In the genomic region with DNA sequence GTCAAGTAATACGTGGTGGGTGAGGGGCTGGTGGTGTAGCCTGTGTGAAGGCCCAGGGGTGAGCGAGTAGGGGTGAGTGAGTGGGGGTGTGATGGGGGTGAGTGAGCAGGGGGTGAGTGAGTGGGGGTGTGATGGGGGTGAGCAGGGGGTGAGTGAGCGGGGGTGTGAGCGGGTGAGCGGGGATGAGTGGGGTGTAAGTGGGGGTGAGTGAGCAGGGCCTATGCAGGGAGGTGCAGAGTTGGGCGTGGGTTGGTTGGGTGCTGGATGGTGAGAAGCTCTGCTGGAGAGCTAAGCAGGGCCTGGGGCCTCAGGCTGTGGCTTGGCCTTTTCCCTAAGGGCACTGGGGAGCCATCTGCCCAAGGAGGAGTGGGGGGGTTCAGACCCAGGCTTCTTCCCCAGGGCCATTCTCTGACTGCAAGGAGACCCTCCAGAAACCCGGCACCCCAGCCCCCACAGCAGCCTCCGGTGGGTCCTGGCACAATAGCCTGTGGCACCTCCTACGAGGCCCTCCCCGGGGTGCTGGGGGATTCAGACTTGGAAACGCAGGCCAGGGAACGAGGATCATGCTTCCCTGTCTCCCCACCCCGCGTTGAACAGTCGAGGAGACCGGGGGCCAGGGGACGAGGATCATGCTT, we compare ENCODE assay signal across 11 cellular contexts. TPM values are rescaled to one million over a fixed set of nuclear protein-coding genes. Genes with fewer than 3 reads are reported as not detected.
DNase-seq lines count a peak whose midpoint lies in the region; ATAC-seq and TF ChIP-seq lines count a peak whose summit lies in the region.
"Had no signal": no experiment of that assay in that cellular context is flagged by ENCODE, and none has a peak within 500 bp of the region (broad histone marks: within the 10 kb centered on the region; RNA-seq: fewer than 3 reads in every experiment).

No MANE protein-coding gene starts in this region.

- no peak for TF ChIP-seq CTCF in CD8-positive, alpha-beta T cell (IDR thresholded peaks at IDR 0.05)
- TF ChIP-seq CTCF in GM10266 (IDR thresholded peaks at IDR 0.05; ENCODE audit: control insufficient read depth, insufficient read depth, low read depth, missing control alignments) (no peak), brain microvascular endothelial cell (IDR thresholded peaks at IDR 0.05; ENCODE audit: low read depth, low read length, missing control alignments) (no peak)

- CTCF ChIA-PET in CD8-positive, alpha-beta T cell (lab: Charles Lee) = interaction anchor here (1.0 to 2.0 kb wide), 5 partner anchors 9 to 173 kb away, joined by 3 to 14 read pairs (median 4); no protein-coding TSS in a partner anchor

- H3K27me3 Mint-ChIP-seq in CD8-positive, alpha-beta T cell (ENCODE audit: low read depth) = no peaks in the 10 kb centered on the region
- H3K27me3 Mint-ChIP-seq in activated T-helper 17 cell treated with anti-CD3 and anti-CD28 coated beads, Interleukin-2, amount 50 U/mL, for 72 hours = no peaks in the 10 kb centered on the region

- H3K27me3 ChIP-seq in CD8-positive, alpha-beta T cell (ENCODE audit: insufficient read depth, low read length) = no peaks in the 10 kb centered on the region
- no peaks in the 10 kb centered on the region for H3K27me3 ChIP-seq in brain microvascular endothelial cell (replicated peaks)
- H3K27me3 ChIP-seq: neural progenitor cell had no signal

- peaks cover 6% of the 10 kb centered on the region for H3K36me3 ChIP-seq in CD8-positive, alpha-beta T cell (ENCODE audit: insufficient read depth, low read length)
- peaks cover 19% of the 10 kb centered on the region for H3K36me3 ChIP-seq in KOPT-K1 (ENCODE audit: insufficient read depth, low read length)
- H3K36me3 ChIP-seq in brain microvascular endothelial cell (replicated peaks) = no peaks in the 10 kb centered on the region
- H3K36me3 ChIP-seq: neural progenitor cell, WERI-Rb-1 had no signal

- no peaks in the 10 kb centered on the region for H3K9me3 ChIP-seq in CD8-positive, alpha-beta T cell (ENCODE audit: low read length)
- no peaks in the 10 kb centered on the region for H3K9me3 ChIP-seq in KOPT-K1 (ENCODE audit: insufficient read depth, low read length, poor library complexity, severe bottlenecking)

- peak overlapping the region; percentile 90 for H3K27ac Mint-ChIP-seq in CD8-positive, alpha-beta T cell
- H3K27ac Mint-ChIP-seq in activated T-helper 17 cell treated with anti-CD3 and anti-CD28 coated beads, Interleukin-2, amount 50 U/mL, for 72 hours = peak overlapping the region; percentile 78

- peaks cover 55% of the 10 kb centered on the region for H3K4me1 Mint-ChIP-seq in CD8-positive, alpha-beta T cell (ENCODE audit: low read depth)
- H3K4me1 Mint-ChIP-seq in activated T-helper 17 cell treated with anti-CD3 and anti-CD28 coated beads, Interleukin-2, amount 50 U/mL, for 72 hours = peaks cover 12% of the 10 kb centered on the region

- peak overlapping the region; percentile 65 for H3K4me3 Mint-ChIP-seq in CD8-positive, alpha-beta T cell
- H3K4me3 Mint-ChIP-seq in activated T-helper 17 cell treated with anti-CD3 and anti-CD28 coated beads, Interleukin-2, amount 50 U/mL, for 72 hours = peak overlapping the region; percentile 50
- H3K4me3 Mint-ChIP-seq: neural progenitor cell had no signal

- POLR2A ChIA-PET in CD8-positive, alpha-beta T cell (lab: Charles Lee) = interaction anchor here (1.1 to 3.2 kb wide), 4 partner anchors 8 to 70 kb away, joined by 3 to 22 read pairs (median 4); a partner anchor contains a TSS

- H3K27ac ChIP-seq in CD8-positive, alpha-beta T cell (ENCODE audit: low read depth, low read length) = no peak overlapping the region
- peak overlapping the region; percentile 85 for H3K27ac ChIP-seq in KOPT-K1 (ENCODE audit: low read depth, low read length, poor library complexity, severe bottlenecking)
- no peak overlapping the region for H3K27ac ChIP-seq in brain microvascular endothelial cell
- H3K27ac ChIP-seq: neural progenitor cell had no signal

- peaks cover 12% of the 10 kb centered on the region for H3K36me3 Mint-ChIP-seq in CD8-positive, alpha-beta T cell
- peaks cover 8% of the 10 kb centered on the region for H3K36me3 Mint-ChIP-seq in activated T-helper 17 cell treated with anti-CD3 and anti-CD28 coated beads, Interleukin-2, amount 50 U/mL, for 72 hours (ENCODE audit: low read depth)
- H3K36me3 Mint-ChIP-seq: neural progenitor cell had no signal

- no peaks in the 10 kb centered on the region for H3K9me3 Mint-ChIP-seq in CD8-positive, alpha-beta T cell
- H3K9me3 Mint-ChIP-seq in activated T-helper 17 cell treated with anti-CD3 and anti-CD28 coated beads, Interleukin-2, amount 50 U/mL, for 72 hours = no peaks in the 10 kb centered on the region
- H3K9me3 Mint-ChIP-seq: neural progenitor cell had no signal

- peak in 4 of 7 experiments; percentile 17 to 66 (median 50) for DNase-seq in CD8-positive, alpha-beta T cell
- peak; percentile 11 for DNase-seq in stimulated activated CD4-positive, alpha-beta T cell treated with anti-CD3 and anti-CD28 coated beads, Interleukin-12 subunit alpha, Interleukin-12 subunit beta, amount 100 ng/mL, for 4 hours
- DNase-seq in AG08395 (ENCODE audit: low spot score) (no peak), NCI-H1694 (lab: John Stamatoyannopoulos, UW) (no peak), GM10266 (ENCODE audit: extremely low spot score) (no peak), brain microvascular endothelial cell (no peak)
- DNase-seq: Calu3, WERI-Rb-1 had no signal

- peaks cover 54% of the 10 kb centered on the region for H3K4me1 ChIP-seq in CD8-positive, alpha-beta T cell (ENCODE audit: insufficient read depth, low read length)

- in situ Hi-C loops in brain microvascular endothelial cell (cut with HindIII; ENCODE audit: low pct_ligation_motif_present, low sequenced_read_pairs) = no loop called here

- intact Hi-C loops in CD8-positive, alpha-beta T cell (cut with DNase I, micrococcal nuclease) = loop anchor here (2.0 to 5.0 kb wide), 5 partner anchors 13 to 213 kb away; a partner anchor contains a TSS

- ATAC-seq in CD8-positive, alpha-beta T cell = peak; percentile 39
- no peak for ATAC-seq in activated T-helper 17 cell treated with anti-CD3 and anti-CD28 coated beads, Interleukin-2, amount 50 U/mL, for 72 hours (replicated peaks)

- peak overlapping the region; percentile 8 for H3K4me3 ChIP-seq in CD8-positive, alpha-beta T cell (ENCODE audit: low read depth, low read length)
- H3K4me3 ChIP-seq in brain microvascular endothelial cell (ENCODE audit: low read depth, low read length) = no peak overlapping the region
- H3K4me3 ChIP-seq: neural progenitor cell had no signal

RNA-seq across cellular contexts. Expression of a gene that starts 30.4 kb away (rescaled TPM):
- total RNA-seq in CD8-positive, alpha-beta T cell = 100 to 1,000 TPM in 1 of 2 experiments, 10 to 100 TPM in 1; 90.7 to 102 TPM
- 10 to 100 TPM; 23.1 to 37.4 TPM for total RNA-seq in activated T-helper 17 cell treated with anti-CD3 and anti-CD28 coated beads, Interleukin-2, amount 50 U/mL, for 72 hours

RNA-seq across cellular contexts. Expression of a gene that starts 40.1 kb away (rescaled TPM):
- total RNA-seq in CD8-positive, alpha-beta T cell = not detected
- total RNA-seq in activated T-helper 17 cell treated with anti-CD3 and anti-CD28 coated beads, Interleukin-2, amount 50 U/mL, for 72 hours = not detected
- total RNA-seq: Calu3 had no signal

Comparison
In these comparisons a context has a peak if more than half of its experiments do, and no peak if none do; other contexts are left out.
1. DNase-seq: peak in CD8-positive, alpha-beta T cell (4 of 7) and stimulated activated CD4-positive, alpha-beta T cell treated with anti-CD3 and anti-CD28 coated beads, Interleukin-12 subunit alpha, Interleukin-12 subunit beta, amount 100 ng/mL, for 4 hours (single experiment); none in AG08395 (single experiment), NCI-H1694 (single experiment), GM10266 (single experiment) and brain microvascular endothelial cell (single experiment).